ENCODE assay signal across 24 cellular contexts in the genomic region with DNA sequence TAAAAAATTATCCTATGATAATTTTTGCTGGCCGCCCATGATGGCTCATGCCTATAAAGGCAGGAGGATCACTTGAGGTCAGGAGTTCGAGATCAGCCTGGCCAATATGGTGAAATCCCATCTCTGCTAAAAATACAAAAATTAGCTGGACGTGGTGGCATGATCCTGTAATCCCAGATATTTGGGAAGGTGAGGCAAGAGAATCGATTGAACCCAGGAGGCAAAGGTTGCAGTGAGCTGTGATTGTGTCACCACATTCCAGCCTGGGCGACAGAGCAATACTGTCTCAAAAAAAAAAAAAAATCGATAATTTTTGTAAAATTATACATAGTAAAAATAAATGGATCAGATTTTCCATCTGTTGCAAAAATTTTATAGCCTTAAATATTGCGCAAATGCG. TPM values are rescaled to one million over a fixed set of nuclear protein-coding genes. Genes with fewer than 3 reads are reported as not detected.
DNase-seq lines count a peak whose midpoint lies in the region; ATAC-seq and TF ChIP-seq lines count a peak whose summit lies in the region.
"Had no signal": no experiment of that assay in that cellular context is flagged by ENCODE, and none has a peak within 500 bp of the region (broad histone marks: within the 10 kb centered on the region; RNA-seq: fewer than 3 reads in every experiment).

No MANE protein-coding gene starts in this region.

- CTCF ChIA-PET in Calu3 (lab: Charles Lee) = no interaction called here

- no peak overlapping the region for H3K4me3 Mint-ChIP-seq in Calu3 (ENCODE audit: low read depth, unreplicated experiment)
- H3K4me3 Mint-ChIP-seq: B cell; CD4-positive, alpha-beta T cell; CD8-positive, alpha-beta T cell had no signal

- intact Hi-C loops in Calu3 (cut with micrococcal nuclease; ENCODE audit: unreplicated experiment) = no loop called here

- no peak overlapping the region for H3K9ac ChIP-seq in liver (ENCODE audit: low read depth in 1 of 2, low read length in 2 of 2)
- H3K9ac ChIP-seq: BLaER1 treated with 17β-estradiol and CSF1 and Interleukin-3, amounts not matched to agents 10 nM and 100 nM had no signal

- DNase-seq in Calu3 (peak; percentile 14), left lobe of liver (ENCODE audit: low spot score) (peak; percentile 85)
- DNase-seq: AML-193; Caco-2; CD4-positive, alpha-beta T cell; CD8-positive, alpha-beta T cell; DMS 273 treated with DMSO at 0.1 percent for 48 hours; DMS153; DMS53; DMS79; DND-41; EL; GDM1 had no signal

- no peaks in the 10 kb centered on the region for H3K9me3 Mint-ChIP-seq in Calu3 (ENCODE audit: low read depth, unreplicated experiment)
- H3K9me3 Mint-ChIP-seq: CD8-positive, alpha-beta T cell had no signal

- no peaks in the 10 kb centered on the region for H3K4me1 Mint-ChIP-seq in Calu3 (ENCODE audit: low read depth, unreplicated experiment)

- no peaks in the 10 kb centered on the region for H3K9me3 ChIP-seq in liver (ENCODE audit: control insufficient read depth in 4 of 4, low read length in 3 of 4)
- H3K9me3 ChIP-seq: A549, Caco-2 had no signal

- H3K27ac ChIP-seq in liver (ENCODE audit: low read depth in 1 of 2, low read length in 2 of 2) = peak overlapping the region; percentile 36 to 52
- H3K27ac ChIP-seq: 22Rv1; A549; BLaER1 treated with 17β-estradiol and CSF1 and Interleukin-3, amounts not matched to agents 10 nM and 100 nM; C4-2B had no signal

- BruUV-seq in Calu3 (replicated peaks; lab: Mats Ljungman, UMichigan) = no TSS peak

- TF ChIP-seq CTCF in Calu3 (IDR thresholded peaks at IDR 0.05; ENCODE audit: unreplicated experiment) (no peak), liver (IDR thresholded peaks at IDR 0.05; ENCODE audit: low read depth, low read length, missing input control) (no peak)

- 42% methylated on average over 8 of the region's 8 CpGs for WGBS in liver

- ATAC-seq in left lobe of liver = peak; percentile 86
- ATAC-seq in HG03457 (IDR thresholded peaks at IDR 0.05; ENCODE audit: unreplicated experiment) = no peak
- no peak for ATAC-seq in GM19328 (IDR thresholded peaks at IDR 0.05; ENCODE audit: unreplicated experiment)
- no peak for ATAC-seq in GM18520 (IDR thresholded peaks at IDR 0.05; ENCODE audit: unreplicated experiment)
- ATAC-seq: A549; CD8-positive, alpha-beta T cell; GM12878 had no signal

- H3K36me3 Mint-ChIP-seq in Calu3 (ENCODE audit: insufficient read depth, unreplicated experiment) = no peaks in the 10 kb centered on the region
- H3K36me3 Mint-ChIP-seq: CD8-positive, alpha-beta T cell had no signal

- H3K36me3 ChIP-seq in liver (ENCODE audit: control insufficient read depth in 4 of 4, insufficient read depth in 3 of 4, low read depth in 1 of 4, low read length in 3 of 4) = no peaks in the 10 kb centered on the region
- H3K36me3 ChIP-seq: BLaER1 treated with 17β-estradiol and CSF1 and Interleukin-3, amounts not matched to agents 10 nM and 100 nM had no signal

- no peaks in the 10 kb centered on the region for H3K27me3 ChIP-seq in liver (ENCODE audit: control insufficient read depth in 4 of 4, insufficient read depth in 4 of 4, low read length in 3 of 4)
- H3K27me3 ChIP-seq: BLaER1 treated with 17β-estradiol and CSF1 and Interleukin-3, amounts not matched to agents 10 nM and 100 nM had no signal

- H3K4me1 ChIP-seq in liver (ENCODE audit: control insufficient read depth in 4 of 4, insufficient read depth in 4 of 4, low read length in 3 of 4) = peaks cover 0 to 6% (median 0%) of the 10 kb centered on the region in 4 donors
- H3K4me1 ChIP-seq: A549 had no signal

- H3K4me3 ChIP-seq in liver (ENCODE audit: low read depth in 1 of 3, low read length in 3 of 3) = no peak overlapping the region
- H3K4me3 ChIP-seq: A549; BLaER1 treated with 17β-estradiol and CSF1 and Interleukin-3, amounts not matched to agents 10 nM and 100 nM; GM12878 had no signal

- H3K27ac Mint-ChIP-seq in Calu3 (ENCODE audit: unreplicated experiment) = no peak overlapping the region
- H3K27ac Mint-ChIP-seq: B cell; CD4-positive, alpha-beta T cell; CD8-positive, alpha-beta T cell had no signal

- no peaks in the 10 kb centered on the region for H3K27me3 Mint-ChIP-seq in Calu3 (ENCODE audit: unreplicated experiment)
- H3K27me3 Mint-ChIP-seq: B cell; CD4-positive, alpha-beta T cell had no signal

- peak; percentile 23 to 42 for TF ChIP-seq RAD21 in liver (IDR thresholded peaks at IDR 0.05)

TF ChIP-seq in liver, 16 proteins besides CTCF, POLR2A, EP300 and RAD21:
- TF ChIP-seq FOXA2 (IDR thresholded peaks at IDR 0.05) = peak; percentile 35
- TF ChIP-seq HNF4A (conservative IDR thresholded peaks at IDR 0.05) = peak; percentile 98 to 99
- TF ChIP-seq TAF1 (conservative IDR thresholded peaks at IDR 0.05) = no peak
- TF ChIP-seq SP1 (IDR thresholded peaks at IDR 0.05) = peak; percentile 80
- TF ChIP-seq, protein P1, sequence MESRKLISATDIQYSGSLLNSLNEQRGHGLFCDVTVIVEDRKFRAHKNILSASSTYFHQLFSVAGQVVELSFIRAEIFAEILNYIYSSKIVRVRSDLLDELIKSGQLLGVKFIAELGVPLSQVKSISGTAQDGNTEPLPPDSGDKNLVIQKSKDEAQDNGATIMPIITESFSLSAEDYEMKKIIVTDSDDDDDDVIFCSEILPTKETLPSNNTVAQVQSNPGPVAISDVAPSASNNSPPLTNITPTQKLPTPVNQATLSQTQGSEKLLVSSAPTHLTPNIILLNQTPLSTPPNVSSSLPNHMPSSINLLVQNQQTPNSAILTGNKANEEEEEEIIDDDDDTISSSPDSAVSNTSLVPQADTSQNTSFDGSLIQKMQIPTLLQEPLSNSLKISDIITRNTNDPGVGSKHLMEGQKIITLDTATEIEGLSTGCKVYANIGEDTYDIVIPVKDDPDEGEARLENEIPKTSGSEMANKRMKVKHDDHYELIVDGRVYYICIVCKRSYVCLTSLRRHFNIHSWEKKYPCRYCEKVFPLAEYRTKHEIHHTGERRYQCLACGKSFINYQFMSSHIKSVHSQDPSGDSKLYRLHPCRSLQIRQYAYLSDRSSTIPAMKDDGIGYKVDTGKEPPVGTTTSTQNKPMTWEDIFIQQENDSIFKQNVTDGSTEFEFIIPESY (IDR thresholded peaks at IDR 0.05) = peak; percentile 88
- TF ChIP-seq JUND (IDR thresholded peaks at IDR 0.05) = peak; percentile 77 to 85
- TF ChIP-seq NR2F2 (IDR thresholded peaks at IDR 0.05) = no peak
- TF ChIP-seq, protein P2, sequence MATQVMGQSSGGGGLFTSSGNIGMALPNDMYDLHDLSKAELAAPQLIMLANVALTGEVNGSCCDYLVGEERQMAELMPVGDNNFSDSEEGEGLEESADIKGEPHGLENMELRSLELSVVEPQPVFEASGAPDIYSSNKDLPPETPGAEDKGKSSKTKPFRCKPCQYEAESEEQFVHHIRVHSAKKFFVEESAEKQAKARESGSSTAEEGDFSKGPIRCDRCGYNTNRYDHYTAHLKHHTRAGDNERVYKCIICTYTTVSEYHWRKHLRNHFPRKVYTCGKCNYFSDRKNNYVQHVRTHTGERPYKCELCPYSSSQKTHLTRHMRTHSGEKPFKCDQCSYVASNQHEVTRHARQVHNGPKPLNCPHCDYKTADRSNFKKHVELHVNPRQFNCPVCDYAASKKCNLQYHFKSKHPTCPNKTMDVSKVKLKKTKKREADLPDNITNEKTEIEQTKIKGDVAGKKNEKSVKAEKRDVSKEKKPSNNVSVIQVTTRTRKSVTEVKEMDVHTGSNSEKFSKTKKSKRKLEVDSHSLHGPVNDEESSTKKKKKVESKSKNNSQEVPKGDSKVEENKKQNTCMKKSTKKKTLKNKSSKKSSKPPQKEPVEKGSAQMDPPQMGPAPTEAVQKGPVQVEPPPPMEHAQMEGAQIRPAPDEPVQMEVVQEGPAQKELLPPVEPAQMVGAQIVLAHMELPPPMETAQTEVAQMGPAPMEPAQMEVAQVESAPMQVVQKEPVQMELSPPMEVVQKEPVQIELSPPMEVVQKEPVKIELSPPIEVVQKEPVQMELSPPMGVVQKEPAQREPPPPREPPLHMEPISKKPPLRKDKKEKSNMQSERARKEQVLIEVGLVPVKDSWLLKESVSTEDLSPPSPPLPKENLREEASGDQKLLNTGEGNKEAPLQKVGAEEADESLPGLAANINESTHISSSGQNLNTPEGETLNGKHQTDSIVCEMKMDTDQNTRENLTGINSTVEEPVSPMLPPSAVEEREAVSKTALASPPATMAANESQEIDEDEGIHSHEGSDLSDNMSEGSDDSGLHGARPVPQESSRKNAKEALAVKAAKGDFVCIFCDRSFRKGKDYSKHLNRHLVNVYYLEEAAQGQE (IDR thresholded peaks at IDR 0.05) = no peak
- TF ChIP-seq GABPA (IDR thresholded peaks at IDR 0.05 in 1 of 2, conservative IDR thresholded peaks at IDR 0.05 in 1 of 2) = peak in 1 of 2 donors; percentile 42
- peak; percentile 66 for TF ChIP-seq YY1 (IDR thresholded peaks at IDR 0.05)
- TF ChIP-seq, protein P3, sequence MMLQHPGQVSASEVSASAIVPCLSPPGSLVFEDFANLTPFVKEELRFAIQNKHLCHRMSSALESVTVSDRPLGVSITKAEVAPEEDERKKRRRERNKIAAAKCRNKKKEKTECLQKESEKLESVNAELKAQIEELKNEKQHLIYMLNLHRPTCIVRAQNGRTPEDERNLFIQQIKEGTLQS (IDR thresholded peaks at IDR 0.05) = peak; percentile 97
- peak; percentile 88 for TF ChIP-seq RXRA (IDR thresholded peaks at IDR 0.05)
- peak; percentile 9 for TF ChIP-seq FOXA1 (IDR thresholded peaks at IDR 0.05)
- peak; percentile 89 for TF ChIP-seq HNF4G (IDR thresholded peaks at IDR 0.05)
- TF ChIP-seq EGR1 (IDR thresholded peaks at IDR 0.05; ENCODE audit: low read depth in 2 of 2) = peak in 1 of 2 donors; percentile 49
- TF ChIP-seq, protein P4, sequence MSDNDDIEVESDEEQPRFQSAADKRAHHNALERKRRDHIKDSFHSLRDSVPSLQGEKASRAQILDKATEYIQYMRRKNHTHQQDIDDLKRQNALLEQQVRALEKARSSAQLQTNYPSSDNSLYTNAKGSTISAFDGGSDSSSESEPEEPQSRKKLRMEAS (IDR thresholded peaks at IDR 0.05) = peak; percentile 77

RNA-seq across cellular contexts. Expression of a gene that starts 31.7 kb away (rescaled TPM):
- total RNA-seq in Calu3 (2022) (29.4 and 31.4 TPM in 2 replicates), left lobe of liver (21.6 TPM), liver (10 to 100 TPM in 1 of 2 donors, 1 to 10 TPM in 1; 9.5 to 12.4 TPM)
- 1 to 10 TPM; 4.2 to 5.3 TPM for polyA plus RNA-seq in liver
- total RNA-seq: G401 had no signal
